In the genomic region with DNA sequence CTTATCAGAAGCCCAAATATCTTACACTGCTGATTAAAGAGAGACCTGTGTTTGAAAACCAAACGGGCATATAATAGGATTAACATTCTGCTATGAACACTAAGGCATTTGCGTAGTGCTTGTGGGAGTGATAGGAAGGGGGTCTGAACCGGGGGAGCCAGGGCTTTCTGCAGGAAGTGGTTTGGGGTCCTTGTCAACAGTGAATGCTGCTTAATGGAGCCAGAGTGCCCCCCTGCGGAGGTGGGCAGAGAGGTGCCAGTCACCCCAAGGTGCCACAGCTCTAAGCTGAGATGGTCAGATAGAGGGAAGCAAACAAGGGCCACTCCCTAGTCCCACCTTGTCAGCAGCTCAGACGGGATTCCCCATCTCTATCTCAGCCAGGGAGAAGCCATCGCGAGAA, we compare ENCODE assay signal across 1 cellular context.
TF ChIP-seq lines count a peak whose summit lies in the region.

No MANE protein-coding gene starts in this region.

TF ChIP-seq in GM12878, 131 proteins besides CTCF, POLR2A, EP300 and RAD21:
- no peak for TF ChIP-seq SUZ12 (IDR thresholded peaks at IDR 0.05; ENCODE audit: unreplicated experiment)
- no peak for TF ChIP-seq CHD2 (IDR thresholded peaks at IDR 0.05; ENCODE audit: borderline replicate concordance, low read depth, low read length)
- no peak for TF ChIP-seq ZNF384 (IDR thresholded peaks at IDR 0.05; ENCODE audit: borderline replicate concordance, low read depth, low read length)
- no peak for TF ChIP-seq IKZF2 (IDR thresholded peaks at IDR 0.05)
- no peak for TF ChIP-seq SIX5 (IDR thresholded peaks at IDR 0.05; ENCODE audit: low read depth, low read length, severe bottlenecking)
- no peak for TF ChIP-seq RBBP5 (conservative IDR thresholded peaks at IDR 0.05)
- TF ChIP-seq SMC3 (IDR thresholded peaks at IDR 0.05; ENCODE audit: borderline replicate concordance, low read length): 0 out of 2 replicates have a peak, but pooled peaks have one; percentile 17
- no peak for TF ChIP-seq DPF2 (IDR thresholded peaks at IDR 0.05)
- TF ChIP-seq, protein P1, sequence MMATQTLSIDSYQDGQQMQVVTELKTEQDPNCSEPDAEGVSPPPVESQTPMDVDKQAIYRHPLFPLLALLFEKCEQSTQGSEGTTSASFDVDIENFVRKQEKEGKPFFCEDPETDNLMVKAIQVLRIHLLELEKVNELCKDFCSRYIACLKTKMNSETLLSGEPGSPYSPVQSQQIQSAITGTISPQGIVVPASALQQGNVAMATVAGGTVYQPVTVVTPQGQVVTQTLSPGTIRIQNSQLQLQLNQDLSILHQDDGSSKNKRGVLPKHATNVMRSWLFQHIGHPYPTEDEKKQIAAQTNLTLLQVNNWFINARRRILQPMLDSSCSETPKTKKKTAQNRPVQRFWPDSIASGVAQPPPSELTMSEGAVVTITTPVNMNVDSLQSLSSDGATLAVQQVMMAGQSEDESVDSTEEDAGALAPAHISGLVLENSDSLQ (IDR thresholded peaks at IDR 0.05): peak; percentile 45; the same call in 1 of the 2 replicates
- no peak for TF ChIP-seq NFIC (IDR thresholded peaks at IDR 0.05; ENCODE audit: low read depth, low read length)
- no peak for TF ChIP-seq NBN (IDR thresholded peaks at IDR 0.05)
- no peak for TF ChIP-seq TAF1 (IDR thresholded peaks at IDR 0.05; ENCODE audit: borderline replicate concordance, low read depth, low read length)
